16 cellular contexts compared by ENCODE assay signal in the genomic region with DNA sequence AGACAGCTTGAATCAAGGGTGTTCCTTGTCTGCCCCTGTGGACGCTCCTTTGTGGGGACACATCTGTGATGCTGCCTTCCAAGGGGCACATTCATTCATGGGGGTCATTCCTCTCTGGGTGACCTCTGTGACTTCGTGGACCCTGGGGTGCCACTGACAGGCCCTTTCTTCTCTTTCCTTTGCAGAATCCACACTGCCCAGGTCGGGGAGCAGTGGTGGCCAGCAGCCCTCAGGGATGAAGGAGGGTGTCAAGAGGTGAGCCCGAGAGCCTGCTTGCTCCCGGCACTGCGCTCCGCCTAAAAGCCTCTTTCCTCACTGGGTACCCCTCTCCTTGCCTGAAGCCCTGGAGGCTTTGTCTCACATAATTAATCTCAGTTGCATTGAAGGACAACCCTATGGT. TPM values are rescaled to one million over a fixed set of nuclear protein-coding genes. Genes with fewer than 3 reads are reported as not detected.
DNase-seq lines count a peak whose midpoint lies in the region; ATAC-seq, FAIRE-seq and TF ChIP-seq lines count a peak whose summit lies in the region.
"Had no signal": no experiment of that assay in that cellular context is flagged by ENCODE, and none has a peak within 500 bp of the region (broad histone marks: within the 10 kb centered on the region; RNA-seq: fewer than 3 reads in every experiment).

No MANE protein-coding gene starts in this region.

- DNase-seq in activated naive CD8-positive, alpha-beta T cell treated with anti-CD3 and anti-CD28 coated beads, Interleukin-2, amount 10 ng/mL, durations not matched to agents 7 days and 5 days, result no peak
- DNase-seq in activated naive CD8-positive, alpha-beta T cell treated with anti-CD3 and anti-CD28 coated beads, Interleukin-2, amount 50 U/mL, for 24 hours, result no peak
- DNase-seq in bronchial epithelial cell (ENCODE audit: low read depth) (no peak), mesenteric fat pad (ENCODE audit: low spot score) (peak; percentile 87), HK-2 (ENCODE audit: unreplicated experiment) (no peak)
- DNase-seq: ACHN; Calu3; CD8-positive, alpha-beta T cell; DMS79 treated with DMSO at 0.1 percent for 48 hours; GOT3; H7; HFFc6 had no signal

- no peaks in the 10 kb centered on the region for H3K9me3 Mint-ChIP-seq in activated naive CD8-positive, alpha-beta T cell treated with anti-CD3 and anti-CD28 coated beads, Interleukin-2, amount 10 ng/mL, durations not matched to agents 7 days and 5 days
- no peaks in the 10 kb centered on the region for H3K9me3 Mint-ChIP-seq in activated naive CD8-positive, alpha-beta T cell treated with anti-CD3 and anti-CD28 coated beads, Interleukin-2, amount 50 U/mL, for 24 hours
- H3K9me3 Mint-ChIP-seq: CD8-positive, alpha-beta T cell; HFFc6 had no signal

- POLR2A ChIA-PET in activated naive CD8-positive, alpha-beta T cell treated with anti-CD3 and anti-CD28 coated beads, Interleukin-2, amount 10 ng/mL, durations not matched to agents 7 days and 5 days (lab: Charles Lee), result interaction anchor here (0.7 kb wide), 1 partner anchor 18 kb away, joined by 3 read pairs; no protein-coding TSS in a partner anchor

- peak overlapping the region; percentile 65 for H3K27ac Mint-ChIP-seq in activated naive CD8-positive, alpha-beta T cell treated with anti-CD3 and anti-CD28 coated beads, Interleukin-2, amount 10 ng/mL, durations not matched to agents 7 days and 5 days
- no peak overlapping the region for H3K27ac Mint-ChIP-seq in activated naive CD8-positive, alpha-beta T cell treated with anti-CD3 and anti-CD28 coated beads, Interleukin-2, amount 50 U/mL, for 24 hours
- H3K27ac Mint-ChIP-seq: CD8-positive, alpha-beta T cell; HFFc6 had no signal

- H3K4me3 ChIP-seq in bronchial epithelial cell (ENCODE audit: low read depth, low read length), result no peak overlapping the region

- H3K4me3 Mint-ChIP-seq in activated naive CD8-positive, alpha-beta T cell treated with anti-CD3 and anti-CD28 coated beads, Interleukin-2, amount 10 ng/mL, durations not matched to agents 7 days and 5 days, result peak overlapping the region; percentile 32
- no peak overlapping the region for H3K4me3 Mint-ChIP-seq in activated naive CD8-positive, alpha-beta T cell treated with anti-CD3 and anti-CD28 coated beads, Interleukin-2, amount 50 U/mL, for 24 hours
- H3K4me3 Mint-ChIP-seq: CD8-positive, alpha-beta T cell; HFFc6 had no signal

- peaks cover 6% of the 10 kb centered on the region for H3K36me3 ChIP-seq in bronchial epithelial cell (ENCODE audit: control insufficient read depth, insufficient read depth, low read length)

- H3K36me3 Mint-ChIP-seq in activated naive CD8-positive, alpha-beta T cell treated with anti-CD3 and anti-CD28 coated beads, Interleukin-2, amount 10 ng/mL, durations not matched to agents 7 days and 5 days, result peaks cover 16% of the 10 kb centered on the region
- peaks cover 45% of the 10 kb centered on the region for H3K36me3 Mint-ChIP-seq in activated naive CD8-positive, alpha-beta T cell treated with anti-CD3 and anti-CD28 coated beads, Interleukin-2, amount 50 U/mL, for 24 hours (ENCODE audit: low read depth)

- no peaks in the 10 kb centered on the region for H3K27me3 ChIP-seq in bronchial epithelial cell (ENCODE audit: control insufficient read depth, insufficient read depth, low read length)

- FAIRE-seq in bronchial epithelial cell (lab: Jason Lieb, UNC), result peak; percentile 18
- FAIRE-seq: A204.1 had no signal

- no peaks in the 10 kb centered on the region for H3K27me3 Mint-ChIP-seq in activated naive CD8-positive, alpha-beta T cell treated with anti-CD3 and anti-CD28 coated beads, Interleukin-2, amount 10 ng/mL, durations not matched to agents 7 days and 5 days
- no peaks in the 10 kb centered on the region for H3K27me3 Mint-ChIP-seq in activated naive CD8-positive, alpha-beta T cell treated with anti-CD3 and anti-CD28 coated beads, Interleukin-2, amount 50 U/mL, for 24 hours

- no peak for ATAC-seq in activated naive CD8-positive, alpha-beta T cell treated with anti-CD3 and anti-CD28 coated beads, Interleukin-2, amount 10 ng/mL, durations not matched to agents 7 days and 5 days (ENCODE audit: low read depth)
- no peak for ATAC-seq in activated naive CD8-positive, alpha-beta T cell treated with anti-CD3 and anti-CD28 coated beads, Interleukin-2, amount 50 U/mL, for 24 hours
- ATAC-seq in HG03469 (IDR thresholded peaks at IDR 0.05; ENCODE audit: unreplicated experiment), result no peak
- no peak for ATAC-seq in activated CD4-positive, CD25-positive, alpha-beta regulatory T cell treated with anti-CD3 and anti-CD28 coated beads, Interleukin-2, amount 50 U/mL, for 24 hours
- ATAC-seq: CD8-positive, alpha-beta T cell; HCT116 had no signal

- peaks cover 15% of the 10 kb centered on the region for H3K4me1 Mint-ChIP-seq in activated naive CD8-positive, alpha-beta T cell treated with anti-CD3 and anti-CD28 coated beads, Interleukin-2, amount 10 ng/mL, durations not matched to agents 7 days and 5 days
- H3K4me1 Mint-ChIP-seq in activated naive CD8-positive, alpha-beta T cell treated with anti-CD3 and anti-CD28 coated beads, Interleukin-2, amount 50 U/mL, for 24 hours, result peaks cover 4% of the 10 kb centered on the region

- TF ChIP-seq CTCF in bronchial epithelial cell (IDR thresholded peaks at IDR 0.05; ENCODE audit: insufficient read depth, low read length, severe bottlenecking), result no peak

RNA-seq across cellular contexts. Expression of a gene that starts 26.3 kb away (rescaled TPM):
- total RNA-seq in activated naive CD8-positive, alpha-beta T cell treated with anti-CD3 and anti-CD28 coated beads, Interleukin-2, amount 10 ng/mL, durations not matched to agents 7 days and 5 days, result 1 to 10 TPM; 5.6 to 7.8 TPM
- total RNA-seq in bronchial epithelial cell (25.5 and 36.6 TPM in 2 replicates), mesenteric fat pad (10.9 TPM)
